Comparison of ENCODE assay signal across 1 cellular context in the genomic region with DNA sequence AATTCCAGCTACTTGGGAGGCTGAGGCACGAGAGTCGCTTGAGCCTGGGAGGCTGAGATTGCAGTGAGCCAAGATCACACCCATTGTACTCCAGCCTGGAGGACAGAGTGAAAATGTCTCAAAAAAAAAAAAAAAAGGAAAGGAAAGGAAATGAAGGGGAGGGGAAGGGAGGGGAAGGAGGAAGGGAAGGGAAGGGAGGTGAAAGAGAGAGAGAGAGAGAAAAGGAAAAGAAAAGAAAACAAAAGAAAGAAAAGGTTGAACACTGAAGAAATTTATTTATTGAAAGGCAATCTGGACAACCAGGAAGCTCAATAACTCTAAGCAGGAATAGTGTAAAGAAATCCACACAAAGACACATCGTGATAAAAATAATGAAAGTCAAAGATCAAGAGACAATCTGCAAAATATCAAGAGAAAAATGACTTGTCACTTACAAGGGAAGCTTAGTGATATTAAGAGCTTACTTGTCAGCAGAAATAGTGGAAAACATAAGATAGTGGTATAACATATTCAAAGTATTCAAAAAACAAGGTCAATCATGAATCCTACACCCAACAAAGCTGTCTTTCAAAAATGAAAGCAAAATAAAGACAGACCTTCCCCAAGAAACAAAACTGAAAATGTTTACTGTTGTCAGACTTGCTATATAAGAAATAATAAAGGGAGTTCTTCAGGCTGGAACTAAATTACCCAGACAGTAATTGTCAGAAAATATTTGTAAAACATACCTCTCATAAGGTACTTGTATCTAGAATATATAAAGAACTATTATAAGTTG.
TF ChIP-seq lines count a peak whose summit lies in the region.

No MANE protein-coding gene starts in this region.

TF ChIP-seq in SK-N-SH, 30 proteins besides CTCF, POLR2A, EP300 and RAD21 (continued from another document):
- TF ChIP-seq, protein P1, sequence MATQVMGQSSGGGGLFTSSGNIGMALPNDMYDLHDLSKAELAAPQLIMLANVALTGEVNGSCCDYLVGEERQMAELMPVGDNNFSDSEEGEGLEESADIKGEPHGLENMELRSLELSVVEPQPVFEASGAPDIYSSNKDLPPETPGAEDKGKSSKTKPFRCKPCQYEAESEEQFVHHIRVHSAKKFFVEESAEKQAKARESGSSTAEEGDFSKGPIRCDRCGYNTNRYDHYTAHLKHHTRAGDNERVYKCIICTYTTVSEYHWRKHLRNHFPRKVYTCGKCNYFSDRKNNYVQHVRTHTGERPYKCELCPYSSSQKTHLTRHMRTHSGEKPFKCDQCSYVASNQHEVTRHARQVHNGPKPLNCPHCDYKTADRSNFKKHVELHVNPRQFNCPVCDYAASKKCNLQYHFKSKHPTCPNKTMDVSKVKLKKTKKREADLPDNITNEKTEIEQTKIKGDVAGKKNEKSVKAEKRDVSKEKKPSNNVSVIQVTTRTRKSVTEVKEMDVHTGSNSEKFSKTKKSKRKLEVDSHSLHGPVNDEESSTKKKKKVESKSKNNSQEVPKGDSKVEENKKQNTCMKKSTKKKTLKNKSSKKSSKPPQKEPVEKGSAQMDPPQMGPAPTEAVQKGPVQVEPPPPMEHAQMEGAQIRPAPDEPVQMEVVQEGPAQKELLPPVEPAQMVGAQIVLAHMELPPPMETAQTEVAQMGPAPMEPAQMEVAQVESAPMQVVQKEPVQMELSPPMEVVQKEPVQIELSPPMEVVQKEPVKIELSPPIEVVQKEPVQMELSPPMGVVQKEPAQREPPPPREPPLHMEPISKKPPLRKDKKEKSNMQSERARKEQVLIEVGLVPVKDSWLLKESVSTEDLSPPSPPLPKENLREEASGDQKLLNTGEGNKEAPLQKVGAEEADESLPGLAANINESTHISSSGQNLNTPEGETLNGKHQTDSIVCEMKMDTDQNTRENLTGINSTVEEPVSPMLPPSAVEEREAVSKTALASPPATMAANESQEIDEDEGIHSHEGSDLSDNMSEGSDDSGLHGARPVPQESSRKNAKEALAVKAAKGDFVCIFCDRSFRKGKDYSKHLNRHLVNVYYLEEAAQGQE (IDR thresholded peaks at IDR 0.05; ENCODE audit: low read depth, low read length): no peak
- TF ChIP-seq GABPA (IDR thresholded peaks at IDR 0.05; ENCODE audit: low read depth): no peak
- no peak for TF ChIP-seq TEAD4 (IDR thresholded peaks at IDR 0.05; ENCODE audit: borderline replicate concordance, insufficient read depth)
- no peak for TF ChIP-seq NFIC (IDR thresholded peaks at IDR 0.05; ENCODE audit: borderline replicate concordance)
- TF ChIP-seq RCOR1 (IDR thresholded peaks at IDR 0.05; ENCODE audit: low read length): no peak
